Comparison of ENCODE assay signal across 9 cellular contexts in genomic region chr17:45225051-45225700, GRCh38. TPM values are rescaled to one million over a fixed set of nuclear protein-coding genes. Genes with fewer than 3 reads are reported as not detected.
DNase-seq lines count a peak whose midpoint lies in the region; ATAC-seq and TF ChIP-seq lines count a peak whose summit lies in the region.
"Had no signal": no experiment of that assay in that cellular context is flagged by ENCODE, and none has a peak within 500 bp of the region (broad histone marks: within the 10 kb centered on the region; RNA-seq: fewer than 3 reads in every experiment).

No MANE protein-coding gene starts in this region.

- H3K9me3 ChIP-seq in muscle layer of duodenum (ENCODE audit: control insufficient read depth in 1 of 2, low read length in 2 of 2), result no peaks in the 10 kb centered on the region

- H3K27ac ChIP-seq in muscle layer of duodenum (ENCODE audit: low read length), result peak overlapping the region; percentile 79

- H3K36me3 Mint-ChIP-seq in CD14-positive monocyte, result peaks cover 36 to 60% of the 10 kb centered on the region in 2 donors
- H3K36me3 Mint-ChIP-seq in activated naive CD4-positive, alpha-beta T cell treated with anti-CD3 and anti-CD28 coated beads, Interleukin-2, amount 10 ng/mL, durations not matched to agents 7 days and 5 days, result peaks cover 49% of the 10 kb centered on the region
- H3K36me3 Mint-ChIP-seq in chondrocyte (ENCODE audit: low read depth), result no peaks in the 10 kb centered on the region

- H3K4me3 Mint-ChIP-seq in CD14-positive monocyte, result peak overlapping the region; percentile 97 to 99
- H3K4me3 Mint-ChIP-seq in activated naive CD4-positive, alpha-beta T cell treated with anti-CD3 and anti-CD28 coated beads, Interleukin-2, amount 10 ng/mL, durations not matched to agents 7 days and 5 days, result peak overlapping the region; percentile 100
- no peak overlapping the region for H3K4me3 Mint-ChIP-seq in chondrocyte (ENCODE audit: unreplicated experiment)

- DNase-seq in CD14-positive monocyte (ENCODE audit: low spot score), result no peak
- DNase-seq in NCI-H1694 treated with DMSO at 0.1 percent for 48 hours (lab: John Stamatoyannopoulos, UW), result peak; percentile 23
- DNase-seq in activated naive CD4-positive, alpha-beta T cell treated with anti-CD3 and anti-CD28 coated beads, Interleukin-2, amount 10 ng/mL, durations not matched to agents 7 days and 5 days, result no peak
- DNase-seq in chondrocyte (ENCODE audit: low spot score), result no peak
- DNase-seq in superior temporal gyrus (ENCODE audit: extremely low spot score), result no peak
- DNase-seq in GF-D8 (lab: John Stamatoyannopoulos, UW), result no peak
- DNase-seq: NCI-H1105 treated with DMSO at 0.1 percent for 48 hours had no signal

- H3K27me3 Mint-ChIP-seq in CD14-positive monocyte (ENCODE audit: low read depth in 3 of 3) (peaks cover 0 to 4% (median 0%) of the 10 kb centered on the region in 3 donors), chondrocyte (ENCODE audit: low read depth) (peaks cover 5% of the 10 kb centered on the region)
- H3K27me3 Mint-ChIP-seq in activated naive CD4-positive, alpha-beta T cell treated with anti-CD3 and anti-CD28 coated beads, Interleukin-2, amount 10 ng/mL, durations not matched to agents 7 days and 5 days, result no peaks in the 10 kb centered on the region

- no peak for TF ChIP-seq CTCF in CD14-positive monocyte (IDR thresholded peaks at IDR 0.05)
- TF ChIP-seq CTCF in chondrocyte (IDR thresholded peaks at IDR 0.05), result no peak

- ATAC-seq in GM21381 (IDR thresholded peaks at IDR 0.05; ENCODE audit: unreplicated experiment), result no peak

- peak overlapping the region; percentile 98 to 100 (median 100) for H3K27ac Mint-ChIP-seq in CD14-positive monocyte
- H3K27ac Mint-ChIP-seq in activated naive CD4-positive, alpha-beta T cell treated with anti-CD3 and anti-CD28 coated beads, Interleukin-2, amount 10 ng/mL, durations not matched to agents 7 days and 5 days, result peak overlapping the region; percentile 99
- no peak overlapping the region for H3K27ac Mint-ChIP-seq in chondrocyte (ENCODE audit: unreplicated experiment)

- peaks cover 21 to 26% of the 10 kb centered on the region in 2 donors for H3K4me1 ChIP-seq in muscle layer of duodenum (ENCODE audit: control insufficient read depth in 1 of 2, insufficient read depth in 2 of 2, low read length in 2 of 2)

- H3K4me1 Mint-ChIP-seq in CD14-positive monocyte (peaks cover 70% of the 10 kb centered on the region), chondrocyte (ENCODE audit: low read depth) (peaks cover 4% of the 10 kb centered on the region)
- peaks cover 62% of the 10 kb centered on the region for H3K4me1 Mint-ChIP-seq in activated naive CD4-positive, alpha-beta T cell treated with anti-CD3 and anti-CD28 coated beads, Interleukin-2, amount 10 ng/mL, durations not matched to agents 7 days and 5 days

- H3K4me3 ChIP-seq in muscle layer of duodenum (ENCODE audit: low read depth in 1 of 2, low read length in 2 of 2), result peak overlapping the region; percentile 47 to 70

- CTCF ChIA-PET in activated naive CD4-positive, alpha-beta T cell treated with anti-CD3 and anti-CD28 coated beads, Interleukin-2, amount 10 ng/mL, durations not matched to agents 7 days and 5 days (lab: Charles Lee), result interaction anchor here (1.2 to 3.0 kb wide), 3 partner anchors 10 to 160 kb away, joined by 4 to 25 read pairs (median 5); no protein-coding TSS in a partner anchor

- no peaks in the 10 kb centered on the region for H3K27me3 ChIP-seq in muscle layer of duodenum (ENCODE audit: low read depth, low read length)

- intact Hi-C loops in CD14-positive monocyte (cut with micrococcal nuclease), result loop anchor here in 1 of 2 donors (5.0 kb wide), 1 partner anchor 92 kb away; the partner anchor contains the start of gene MAP3K14

- H3K36me3 ChIP-seq in muscle layer of duodenum (ENCODE audit: control insufficient read depth in 1 of 2, insufficient read depth in 2 of 2, low read length in 2 of 2), result no peaks in the 10 kb centered on the region

- H3K9me3 Mint-ChIP-seq in CD14-positive monocyte (peaks cover 0 to 3% (median 0%) of the 10 kb centered on the region in 7 donors), chondrocyte (ENCODE audit: low read depth) (no peaks in the 10 kb centered on the region)
- no peaks in the 10 kb centered on the region for H3K9me3 Mint-ChIP-seq in activated naive CD4-positive, alpha-beta T cell treated with anti-CD3 and anti-CD28 coated beads, Interleukin-2, amount 10 ng/mL, durations not matched to agents 7 days and 5 days

RNA-seq across cellular contexts. Expression of gene FMNL1, which starts 3.5 kb away (rescaled TPM):
- polyA plus RNA-seq in CD14-positive monocyte, result 10 to 100 TPM; 23.8 to 24.8 TPM
- 0.89 to 2.0 TPM (median 1.8 TPM) in 3 replicates for total RNA-seq in chondrocyte

RNA-seq across cellular contexts. Expression of gene SPATA32, which starts 36.7 kb away (rescaled TPM):
- polyA plus RNA-seq in CD14-positive monocyte, result not detected
- total RNA-seq in chondrocyte, result not detected in 3 replicates
